In genomic region chr3:170726976-170727661, GRCh38 we compare ENCODE assay signal across 10 cellular contexts.
DNase-seq lines count a peak whose midpoint lies in the region; ATAC-seq, FAIRE-seq and TF ChIP-seq lines count a peak whose summit lies in the region.
"Had no signal": no experiment of that assay in that cellular context is flagged by ENCODE, and none has a peak within 500 bp of the region (broad histone marks: within the 10 kb centered on the region; RNA-seq: fewer than 3 reads in every experiment).

No MANE protein-coding gene starts in this region.

- TF ChIP-seq CTCF in cardiac fibroblast (IDR thresholded peaks at IDR 0.05; ENCODE audit: low read depth, low read length): no peak

- H3K4me3 ChIP-seq in cardiac fibroblast (replicated peaks in 1 of 2; ENCODE audit: low read depth in 2 of 2, low read length in 2 of 2): peak overlapping the region in 1 of 2 donors; percentile 24
- H3K4me3 ChIP-seq: mucosa of descending colon had no signal

- DNase-seq in AG08396 (ENCODE audit: low spot score): peak; percentile 59
- peak; percentile 53 for DNase-seq in NCI-H226
- DNase-seq in cardiac fibroblast (ENCODE audit: low read depth in 2 of 2): peak; percentile 89 to 97
- DNase-seq in medulla oblongata (ENCODE audit: extremely low spot score): peak; percentile 7
- no peak for DNase-seq in GM19239 (ENCODE audit: insufficient read length, low spot score)
- DNase-seq in midbrain (lab: John Stamatoyannopoulos, UW): no peak
- DNase-seq in OCI-M2 (lab: John Stamatoyannopoulos, UW; ENCODE audit: unreplicated experiment): no peak
- DNase-seq: Caco-2, mucosa of descending colon had no signal

- ATAC-seq in GM21381 (IDR thresholded peaks at IDR 0.05; ENCODE audit: unreplicated experiment): no peak

- no peak for FAIRE-seq in GM19239 (lab: Jason Lieb, UNC)

Comparison
In these comparisons a context has a peak if more than half of its experiments do, and no peak if none do; other contexts are left out.
1. DNase-seq: peak in AG08396 (single experiment), NCI-H226 (single experiment), cardiac fibroblast (2 of 2) and medulla oblongata (single experiment); none in GM19239 (single experiment), midbrain (single experiment) and OCI-M2 (single experiment).